In genomic region chr9:21919377-21920362, GRCh38 we compare ENCODE assay signal across 8 cellular contexts.
DNase-seq lines count a peak whose midpoint lies in the region; ATAC-seq and TF ChIP-seq lines count a peak whose summit lies in the region.

No MANE protein-coding gene starts in this region.

- no peak for TF ChIP-seq CTCF in stomach (IDR thresholded peaks at IDR 0.05)
- TF ChIP-seq CTCF in esophagus muscularis mucosa (IDR thresholded peaks at IDR 0.05), result no peak

- H3K36me3 Mint-ChIP-seq in activated T-cell treated with anti-CD3 and anti-CD28 coated beads, Interleukin-2, amount 50 U/mL, for 72 hours (ENCODE audit: insufficient read depth in 2 of 2), result peaks cover 5 to 9% of the 10 kb centered on the region in 2 donors

- H3K9me3 ChIP-seq in stomach (peaks cover 0 to 19% (median 2%) of the 10 kb centered on the region in 4 donors), esophagus muscularis mucosa (peaks cover 0 to 2% (median 0%) of the 10 kb centered on the region in 4 donors)

- H3K4me1 Mint-ChIP-seq in activated T-cell treated with anti-CD3 and anti-CD28 coated beads, Interleukin-2, amount 50 U/mL, for 72 hours (ENCODE audit: low read depth), result peaks cover 18% of the 10 kb centered on the region

- H3K27ac Mint-ChIP-seq in activated T-cell treated with anti-CD3 and anti-CD28 coated beads, Interleukin-2, amount 50 U/mL, for 72 hours, result peak overlapping the region; percentile 23

- H3K36me3 ChIP-seq in stomach, result no peaks in the 10 kb centered on the region
- no peaks in the 10 kb centered on the region for H3K36me3 ChIP-seq in esophagus muscularis mucosa

- H3K4me1 ChIP-seq in stomach (peaks cover 0 to 12% (median 0%) of the 10 kb centered on the region in 4 donors), esophagus muscularis mucosa (no peaks in the 10 kb centered on the region)

- intact Hi-C loops in stomach (cut with DNase I; ENCODE audit: low total_unique reads), result no loop called here
- intact Hi-C loops in esophagus muscularis mucosa (cut with DNase I), result no loop called here

- no peaks in the 10 kb centered on the region for H3K27me3 Mint-ChIP-seq in activated T-cell treated with anti-CD3 and anti-CD28 coated beads, Interleukin-2, amount 50 U/mL, for 72 hours (ENCODE audit: low read depth)

- peak overlapping the region in 1 of 5 donors; percentile 2 for H3K27ac ChIP-seq in stomach
- no peak overlapping the region for H3K27ac ChIP-seq in esophagus muscularis mucosa (replicated peaks in 1 of 4)

- H3K4me3 ChIP-seq in stomach (no peak overlapping the region), esophagus muscularis mucosa (no peak overlapping the region)

- TF ChIP-seq POLR2A in stomach (IDR thresholded peaks at IDR 0.05) (no peak), esophagus muscularis mucosa (IDR thresholded peaks at IDR 0.05; ENCODE audit: low read depth) (no peak)

- H3K9me3 Mint-ChIP-seq in activated T-cell treated with anti-CD3 and anti-CD28 coated beads, Interleukin-2, amount 50 U/mL, for 72 hours, result peaks cover 2 to 7% of the 10 kb centered on the region in 2 donors

- DNase-seq in COLO829 (ENCODE audit: low spot score) (peak; percentile 15), mucosa of gallbladder (ENCODE audit: low spot score) (peak; percentile 23), stomach (no peak), COLO668 (lab: John Stamatoyannopoulos, UW; ENCODE audit: unreplicated experiment) (no peak), esophagus muscularis mucosa (ENCODE audit: extremely low spot score) (no peak)
- DNase-seq in activated T-cell treated with anti-CD3 and anti-CD28 coated beads, Interleukin-2, amount 50 U/mL, for 72 hours, result peak; percentile 18 to 42

- WGBS in stomach, 5 donors, result 6 to 12% (median 11%) methylated on average over 4 of the region's 4 CpGs
- WGBS in esophagus muscularis mucosa, result 14% methylated on average over 4 of the region's 4 CpGs

- H3K4me3 Mint-ChIP-seq in activated T-cell treated with anti-CD3 and anti-CD28 coated beads, Interleukin-2, amount 50 U/mL, for 72 hours, result peak overlapping the region in 1 of 2 donors; percentile 49

- no peaks in the 10 kb centered on the region for H3K27me3 ChIP-seq in stomach
- H3K27me3 ChIP-seq in esophagus muscularis mucosa, result no peaks in the 10 kb centered on the region

- peak; percentile 76 for ATAC-seq in GM19397 (IDR thresholded peaks at IDR 0.05; ENCODE audit: unreplicated experiment)
- peak; percentile 84 for ATAC-seq in HG03565 (IDR thresholded peaks at IDR 0.05; ENCODE audit: unreplicated experiment)
- ATAC-seq in activated T-cell treated with anti-CD3 and anti-CD28 coated beads, Interleukin-2, amount 50 U/mL, for 72 hours (replicated peaks in 1 of 2), result peak; percentile 89 to 95

- no peak for TF ChIP-seq EP300 in stomach (IDR thresholded peaks at IDR 0.05)
- TF ChIP-seq EP300 in esophagus muscularis mucosa (IDR thresholded peaks at IDR 0.05), result no peak

Comparison
In these comparisons a context has a peak if more than half of its experiments do, and no peak if none do; other contexts are left out.
1. DNase-seq: peak in COLO829 (single experiment), activated T-cell treated with anti-CD3 and anti-CD28 coated beads, Interleukin-2, amount 50 U/mL, for 72 hours (2 of 2) and mucosa of gallbladder (single experiment); none in stomach (single experiment), COLO668 (single experiment) and esophagus muscularis mucosa (single experiment).
2. Peak in every context shown above with its lines, with median percentiles within 50 percentile points of each other: ATAC-seq.